Comparison of ENCODE assay signal across 11 cellular contexts in the genomic region with DNA sequence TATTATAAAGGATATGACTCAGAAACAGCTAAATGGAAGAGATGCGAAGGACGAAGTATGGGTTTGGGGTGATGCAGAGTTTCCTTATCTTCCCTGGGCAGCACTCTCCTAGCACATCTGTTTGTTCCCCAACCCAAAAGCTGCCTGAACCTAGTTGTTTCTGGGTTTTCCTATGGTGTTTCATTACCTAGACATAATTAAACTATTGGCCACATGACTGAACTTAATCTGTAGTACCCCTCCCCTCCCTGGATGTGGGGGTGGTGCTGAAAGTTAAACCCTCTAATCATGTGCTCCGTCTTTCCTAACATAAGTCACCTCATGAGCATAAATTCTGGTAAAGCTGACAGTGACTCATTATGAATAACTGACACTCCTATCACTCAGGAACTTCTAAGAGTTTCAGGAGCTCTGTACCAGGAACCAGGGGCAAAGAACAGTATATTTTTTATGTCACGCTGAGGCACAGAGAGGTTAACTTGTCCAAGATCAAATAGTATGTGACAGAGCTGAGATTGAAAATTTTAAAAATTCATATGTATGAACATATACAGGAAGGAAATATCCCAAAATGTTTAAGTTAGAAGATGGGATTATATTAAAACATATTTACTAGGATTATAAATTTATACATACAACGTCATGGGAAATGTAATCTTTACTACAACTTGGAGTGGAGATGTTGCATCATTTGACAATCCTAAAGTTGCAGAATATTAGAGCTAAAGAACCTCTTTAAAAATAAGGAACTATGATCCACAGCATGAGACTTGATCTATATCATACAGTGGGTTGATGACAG. TPM values are rescaled to one million over a fixed set of nuclear protein-coding genes. Genes with fewer than 3 reads are reported as not detected.
DNase-seq lines count a peak whose midpoint lies in the region; ATAC-seq and TF ChIP-seq lines count a peak whose summit lies in the region.
"Had no signal": no experiment of that assay in that cellular context is flagged by ENCODE, and none has a peak within 500 bp of the region (broad histone marks: within the 10 kb centered on the region; RNA-seq: fewer than 3 reads in every experiment).

No MANE protein-coding gene starts in this region.

- no peak for TF ChIP-seq RAD21 in SK-N-SH (IDR thresholded peaks at IDR 0.05; ENCODE audit: low read length)

- 31% methylated on average over 5 of the region's 5 CpGs for WGBS in SK-N-SH (ENCODE audit: low lambda C conversion rate)

- no peaks in the 10 kb centered on the region for H3K27me3 ChIP-seq in SK-N-SH (ENCODE audit: insufficient read depth)
- H3K27me3 ChIP-seq: testis had no signal

- H3K4me1 Mint-ChIP-seq in HFFc6 (ENCODE audit: low read depth): peaks cover 31% of the 10 kb centered on the region

- CTCF ChIA-PET in SK-N-SH (lab: Yijun Ruan, JAX): interaction anchor here (0.9 to 2.6 kb wide), 6 partner anchors 30 to 220 kb away, joined by 3 to 10 read pairs (median 7); no protein-coding TSS in a partner anchor

- ATAC-seq in GM19023 (IDR thresholded peaks at IDR 0.05; ENCODE audit: unreplicated experiment) (no peak), GM19467 (IDR thresholded peaks at IDR 0.05; ENCODE audit: unreplicated experiment) (no peak)
- ATAC-seq: WTC11 had no signal

- peak overlapping the region; percentile 70 for H3K4me3 Mint-ChIP-seq in HFFc6
- H3K4me3 Mint-ChIP-seq: IgD-negative memory B cell, WTC11 had no signal

- H3F3A ChIP-seq in SK-N-SH (replicated peaks; ENCODE audit: insufficient read depth): peaks cover 14% of the 10 kb centered on the region

- peak overlapping the region; percentile 79 for H3K27ac Mint-ChIP-seq in HFFc6
- H3K27ac Mint-ChIP-seq: IgD-negative memory B cell, WTC11 had no signal

- no peaks in the 10 kb centered on the region for H3K9me2 ChIP-seq in SK-N-SH

- H3K9me3 Mint-ChIP-seq in HFFc6: no peaks in the 10 kb centered on the region
- H3K9me3 Mint-ChIP-seq: IgD-negative memory B cell, WTC11 had no signal

- H3K27me3 Mint-ChIP-seq in HFFc6 (ENCODE audit: insufficient read depth): no peaks in the 10 kb centered on the region

- no peaks in the 10 kb centered on the region for H3K9me3 ChIP-seq in SK-N-SH
- H3K9me3 ChIP-seq: testis had no signal

- peak; percentile 34 for DNase-seq in HFFc6
- no peak for DNase-seq in SK-N-SH
- DNase-seq in epithelial cell of esophagus (ENCODE audit: low read depth): peak; percentile 91
- peak; percentile 70 to 76 for DNase-seq in stimulated activated CD4-positive, alpha-beta T cell treated with anti-CD3 and anti-CD28 coated beads, Interleukin-2, amount 100 ng/mL, for 24 hours
- no peak for DNase-seq in DMS114 treated with DMSO at 0.1 percent for 48 hours (lab: John Stamatoyannopoulos, UW; ENCODE audit: unreplicated experiment)
- no peak for DNase-seq in HuH-7.5 (ENCODE audit: low spot score)
- DNase-seq: testis had no signal

- peaks cover 9 to 10% of the 10 kb centered on the region in 2 experiments; a peak in 2 of 4 replicates for H3K4me1 ChIP-seq in SK-N-SH (ENCODE audit: control insufficient read depth in 1 of 2, insufficient read depth in 2 of 2, low read depth in 1 of 2, low read length in 1 of 2)
- H3K4me1 ChIP-seq: testis had no signal

- no peaks in the 10 kb centered on the region for H3K36me3 ChIP-seq in SK-N-SH (replicated peaks in 1 of 2; ENCODE audit: control insufficient read depth in 1 of 2, insufficient read depth in 2 of 2, low read length in 1 of 2)

- H2AFZ ChIP-seq in SK-N-SH (ENCODE audit: low read depth): peak overlapping the region; percentile 14; the same call in 1 of the 2 replicates

- H3K36me3 Mint-ChIP-seq in HFFc6 (ENCODE audit: low read depth): no peaks in the 10 kb centered on the region; the same call in 1 of the 2 replicates
- H3K36me3 Mint-ChIP-seq: IgD-negative memory B cell, WTC11 had no signal

- H3K4me2 ChIP-seq in SK-N-SH: peak overlapping the region; percentile 26

- POLR2A ChIA-PET in SK-N-SH (lab: Yijun Ruan, JAX): no interaction called here

- TF ChIP-seq EP300 in SK-N-SH (IDR thresholded peaks at IDR 0.05; ENCODE audit: borderline replicate concordance in 1 of 2, low read depth in 1 of 2, low read length in 1 of 2): no peak

- no peaks in the 10 kb centered on the region for H4K20me1 ChIP-seq in SK-N-SH (ENCODE audit: insufficient read depth)

- H3K4me3 ChIP-seq in SK-N-SH (ENCODE audit: low read depth in 2 of 2, low read length in 1 of 2) (no peak overlapping the region), epithelial cell of esophagus (ENCODE audit: low read length) (no peak overlapping the region)
- H3K4me3 ChIP-seq: testis had no signal

- no peak overlapping the region for H3K9ac ChIP-seq in SK-N-SH

- peak overlapping the region in 1 of 2 experiments; percentile 34; a peak in 2 of 4 replicates for H3K27ac ChIP-seq in SK-N-SH (ENCODE audit: low read depth in 2 of 2, low read length in 1 of 2)
- H3K27ac ChIP-seq: testis had no signal

- H3K79me2 ChIP-seq in SK-N-SH (ENCODE audit: insufficient read depth): no peaks in the 10 kb centered on the region

- TF ChIP-seq CTCF in HFFc6 (IDR thresholded peaks at IDR 0.05) (no peak), SK-N-SH (IDR thresholded peaks at IDR 0.05) (no peak), epithelial cell of esophagus (IDR thresholded peaks at IDR 0.05; ENCODE audit: insufficient read depth, low read depth, low read length, missing control alignments) (no peak)

TF ChIP-seq in SK-N-SH, 30 proteins besides CTCF, POLR2A, EP300 and RAD21:
- TF ChIP-seq, protein P1, sequence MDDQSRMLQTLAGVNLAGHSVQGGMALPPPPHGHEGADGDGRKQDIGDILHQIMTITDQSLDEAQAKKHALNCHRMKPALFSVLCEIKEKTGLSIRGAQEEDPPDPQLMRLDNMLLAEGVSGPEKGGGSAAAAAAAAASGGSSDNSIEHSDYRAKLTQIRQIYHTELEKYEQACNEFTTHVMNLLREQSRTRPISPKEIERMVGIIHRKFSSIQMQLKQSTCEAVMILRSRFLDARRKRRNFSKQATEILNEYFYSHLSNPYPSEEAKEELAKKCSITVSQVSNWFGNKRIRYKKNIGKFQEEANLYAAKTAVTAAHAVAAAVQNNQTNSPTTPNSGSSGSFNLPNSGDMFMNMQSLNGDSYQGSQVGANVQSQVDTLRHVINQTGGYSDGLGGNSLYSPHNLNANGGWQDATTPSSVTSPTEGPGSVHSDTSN (IDR thresholded peaks at IDR 0.05): peak; percentile 92
- TF ChIP-seq, protein P2, sequence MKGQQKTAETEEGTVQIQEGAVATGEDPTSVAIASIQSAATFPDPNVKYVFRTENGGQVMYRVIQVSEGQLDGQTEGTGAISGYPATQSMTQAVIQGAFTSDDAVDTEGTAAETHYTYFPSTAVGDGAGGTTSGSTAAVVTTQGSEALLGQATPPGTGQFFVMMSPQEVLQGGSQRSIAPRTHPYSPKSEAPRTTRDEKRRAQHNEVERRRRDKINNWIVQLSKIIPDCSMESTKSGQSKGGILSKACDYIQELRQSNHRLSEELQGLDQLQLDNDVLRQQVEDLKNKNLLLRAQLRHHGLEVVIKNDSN (IDR thresholded peaks at IDR 0.05; ENCODE audit: borderline replicate concordance, low read depth): peak; percentile 19; the same call in 1 of the 2 replicates
- no peak for TF ChIP-seq CHD2 (IDR thresholded peaks at IDR 0.05; ENCODE audit: low read length, partially characterized antibody)
- no peak for TF ChIP-seq RFX5 (IDR thresholded peaks at IDR 0.05; ENCODE audit: low read length)
- peak; percentile 66 for TF ChIP-seq FOSL2 (IDR thresholded peaks at IDR 0.05; ENCODE audit: borderline replicate concordance, low read depth)
- peak; percentile 42; the same call in 1 of the 2 replicates for TF ChIP-seq TCF12 (IDR thresholded peaks at IDR 0.05)
- TF ChIP-seq, protein P3, sequence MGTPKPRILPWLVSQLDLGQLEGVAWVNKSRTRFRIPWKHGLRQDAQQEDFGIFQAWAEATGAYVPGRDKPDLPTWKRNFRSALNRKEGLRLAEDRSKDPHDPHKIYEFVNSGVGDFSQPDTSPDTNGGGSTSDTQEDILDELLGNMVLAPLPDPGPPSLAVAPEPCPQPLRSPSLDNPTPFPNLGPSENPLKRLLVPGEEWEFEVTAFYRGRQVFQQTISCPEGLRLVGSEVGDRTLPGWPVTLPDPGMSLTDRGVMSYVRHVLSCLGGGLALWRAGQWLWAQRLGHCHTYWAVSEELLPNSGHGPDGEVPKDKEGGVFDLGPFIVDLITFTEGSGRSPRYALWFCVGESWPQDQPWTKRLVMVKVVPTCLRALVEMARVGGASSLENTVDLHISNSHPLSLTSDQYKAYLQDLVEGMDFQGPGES (IDR thresholded peaks at IDR 0.05; ENCODE audit: low read depth, low read length): no peak
- no peak for TF ChIP-seq NRF1 (IDR thresholded peaks at IDR 0.05; ENCODE audit: low read depth, low read length)
- TF ChIP-seq JUND (IDR thresholded peaks at IDR 0.05): peak; percentile 56

RNA-seq across cellular contexts. Expression of a gene that starts 4.8 kb away (rescaled TPM):
- total RNA-seq in HFFc6 (2021; fragmentation: NEBNext Ultra II Directional; extraction: Animal tissue kit (Norgen Biotek cat#: 25700)): 1 to 10 TPM; 1.4 to 3.3 (median 2.2) TPM
- polyA plus RNA-seq in SK-N-SH (2012; rRNA removed): 4.9 and 6.9 TPM in 2 replicates
- 2.6 and 3.5 TPM in 2 replicates for polyA plus RNA-seq in SK-N-SH (2012; cell fraction: cytosol; rRNA removed)
- polyA plus RNA-seq in SK-N-SH (2012; cell fraction: nucleus; rRNA removed): 17.6 and 24.1 TPM in 2 replicates

Comparison
In these comparisons a context has a peak if more than half of its experiments do, and no peak if none do; other contexts are left out.
1. DNase-seq: peak in HFFc6 (single experiment), epithelial cell of esophagus (single experiment) and stimulated activated CD4-positive, alpha-beta T cell treated with anti-CD3 and anti-CD28 coated beads, Interleukin-2, amount 100 ng/mL, for 24 hours (2 of 2); none in SK-N-SH (single experiment), DMS114 treated with DMSO at 0.1 percent for 48 hours (single experiment) and HuH-7.5 (single experiment).